In the genomic region with DNA sequence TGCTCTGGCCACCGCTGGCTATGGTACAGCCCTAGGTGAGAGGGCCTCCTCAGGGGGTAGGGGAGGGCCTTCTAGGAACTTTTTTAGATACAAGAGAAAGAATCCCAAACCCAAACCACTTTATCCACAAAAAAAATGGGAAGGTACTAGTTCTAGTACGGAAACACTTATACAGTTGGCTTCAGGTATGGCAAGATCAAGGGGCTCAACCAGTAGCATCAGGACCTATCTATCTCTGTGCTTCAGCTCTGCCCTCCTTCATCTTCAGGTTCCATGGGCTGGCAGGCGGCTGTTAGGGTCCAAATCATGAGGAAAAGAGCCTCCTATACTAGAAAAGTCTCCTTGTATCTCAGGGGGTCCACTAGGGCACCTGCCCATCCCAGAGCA, we compare ENCODE assay signal across 1 cellular context.
TF ChIP-seq lines count a peak whose summit lies in the region.

No MANE protein-coding gene starts in this region.

TF ChIP-seq in HepG2, 621 proteins besides CTCF, POLR2A, EP300 and RAD21:
- TF ChIP-seq MEIS1 (CRISPR knock-in tag; IDR thresholded peaks at IDR 0.05; ENCODE audit: borderline replicate concordance), result no peak
- TF ChIP-seq SMARCC2 (IDR thresholded peaks at IDR 0.05), result no peak
- TF ChIP-seq ZFP62 (CRISPR knock-in tag; IDR thresholded peaks at IDR 0.05), result no peak
- TF ChIP-seq, protein P1, sequence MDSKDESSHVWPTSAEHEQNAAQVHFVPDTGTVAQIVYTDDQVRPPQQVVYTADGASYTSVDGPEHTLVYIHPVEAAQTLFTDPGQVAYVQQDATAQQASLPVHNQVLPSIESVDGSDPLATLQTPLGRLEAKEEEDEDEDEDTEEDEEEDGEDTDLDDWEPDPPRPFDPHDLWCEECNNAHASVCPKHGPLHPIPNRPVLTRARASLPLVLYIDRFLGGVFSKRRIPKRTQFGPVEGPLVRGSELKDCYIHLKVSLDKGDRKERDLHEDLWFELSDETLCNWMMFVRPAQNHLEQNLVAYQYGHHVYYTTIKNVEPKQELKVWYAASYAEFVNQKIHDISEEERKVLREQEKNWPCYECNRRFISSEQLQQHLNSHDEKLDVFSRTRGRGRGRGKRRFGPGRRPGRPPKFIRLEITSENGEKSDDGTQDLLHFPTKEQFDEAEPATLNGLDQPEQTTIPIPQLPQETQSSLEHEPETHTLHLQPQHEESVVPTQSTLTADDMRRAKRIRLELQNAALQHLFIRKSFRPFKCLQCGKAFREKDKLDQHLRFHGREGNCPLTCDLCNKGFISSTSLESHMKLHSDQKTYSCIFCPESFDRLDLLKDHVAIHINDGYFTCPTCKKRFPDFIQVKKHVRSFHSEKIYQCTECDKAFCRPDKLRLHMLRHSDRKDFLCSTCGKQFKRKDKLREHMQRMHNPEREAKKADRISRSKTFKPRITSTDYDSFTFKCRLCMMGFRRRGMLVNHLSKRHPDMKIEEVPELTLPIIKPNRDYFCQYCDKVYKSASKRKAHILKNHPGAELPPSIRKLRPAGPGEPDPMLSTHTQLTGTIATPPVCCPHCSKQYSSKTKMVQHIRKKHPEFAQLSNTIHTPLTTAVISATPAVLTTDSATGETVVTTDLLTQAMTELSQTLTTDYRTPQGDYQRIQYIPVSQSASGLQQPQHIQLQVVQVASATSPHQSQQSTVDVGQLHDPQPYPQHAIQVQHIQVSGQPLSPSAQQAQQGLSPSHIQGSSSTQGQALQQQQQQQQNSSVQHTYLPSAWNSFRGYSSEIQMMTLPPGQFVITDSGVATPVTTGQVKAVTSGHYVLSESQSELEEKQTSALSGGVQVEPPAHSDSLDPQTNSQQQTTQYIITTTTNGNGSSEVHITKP (CRISPR knock-in tag; IDR thresholded peaks at IDR 0.05; ENCODE audit: low read depth), result no peak
- TF ChIP-seq GATAD2A (CRISPR knock-in tag; IDR thresholded peaks at IDR 0.05), result no peak
- TF ChIP-seq, protein P2, sequence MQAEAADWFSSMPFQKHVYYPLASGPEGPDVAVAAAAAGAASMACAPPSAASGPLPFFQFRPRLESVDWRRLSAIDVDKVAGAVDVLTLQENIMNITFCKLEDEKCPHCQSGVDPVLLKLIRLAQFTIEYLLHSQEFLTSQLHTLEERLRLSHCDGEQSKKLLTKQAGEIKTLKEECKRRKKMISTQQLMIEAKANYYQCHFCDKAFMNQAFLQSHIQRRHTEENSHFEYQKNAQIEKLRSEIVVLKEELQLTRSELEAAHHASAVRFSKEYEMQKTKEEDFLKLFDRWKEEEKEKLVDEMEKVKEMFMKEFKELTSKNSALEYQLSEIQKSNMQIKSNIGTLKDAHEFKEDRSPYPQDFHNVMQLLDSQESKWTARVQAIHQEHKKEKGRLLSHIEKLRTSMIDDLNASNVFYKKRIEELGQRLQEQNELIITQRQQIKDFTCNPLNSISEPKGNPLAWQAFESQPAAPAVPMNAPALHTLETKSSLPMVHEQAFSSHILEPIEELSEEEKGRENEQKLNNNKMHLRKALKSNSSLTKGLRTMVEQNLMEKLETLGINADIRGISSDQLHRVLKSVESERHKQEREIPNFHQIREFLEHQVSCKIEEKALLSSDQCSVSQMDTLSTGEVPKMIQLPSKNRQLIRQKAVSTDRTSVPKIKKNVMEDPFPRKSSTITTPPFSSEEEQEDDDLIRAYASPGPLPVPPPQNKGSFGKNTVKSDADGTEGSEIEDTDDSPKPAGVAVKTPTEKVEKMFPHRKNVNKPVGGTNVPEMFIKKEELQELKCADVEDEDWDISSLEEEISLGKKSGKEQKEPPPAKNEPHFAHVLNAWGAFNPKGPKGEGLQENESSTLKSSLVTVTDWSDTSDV (CRISPR knock-in tag; IDR thresholded peaks at IDR 0.05), result no peak
- no peak for TF ChIP-seq ATF7 (IDR thresholded peaks at IDR 0.05)
- no peak for TF ChIP-seq ATF7 (CRISPR knock-in tag; IDR thresholded peaks at IDR 0.05)
- TF ChIP-seq ZFP82 (CRISPR knock-in tag; IDR thresholded peaks at IDR 0.05; ENCODE audit: borderline replicate concordance), result no peak
- no peak for TF ChIP-seq PPARG (CRISPR knock-in tag; conservative IDR thresholded peaks at IDR 0.05)
- peak; percentile 98 for TF ChIP-seq ZNF329 (CRISPR knock-in tag; IDR thresholded peaks at IDR 0.05; ENCODE audit: low read depth)
- TF ChIP-seq, protein P3, sequence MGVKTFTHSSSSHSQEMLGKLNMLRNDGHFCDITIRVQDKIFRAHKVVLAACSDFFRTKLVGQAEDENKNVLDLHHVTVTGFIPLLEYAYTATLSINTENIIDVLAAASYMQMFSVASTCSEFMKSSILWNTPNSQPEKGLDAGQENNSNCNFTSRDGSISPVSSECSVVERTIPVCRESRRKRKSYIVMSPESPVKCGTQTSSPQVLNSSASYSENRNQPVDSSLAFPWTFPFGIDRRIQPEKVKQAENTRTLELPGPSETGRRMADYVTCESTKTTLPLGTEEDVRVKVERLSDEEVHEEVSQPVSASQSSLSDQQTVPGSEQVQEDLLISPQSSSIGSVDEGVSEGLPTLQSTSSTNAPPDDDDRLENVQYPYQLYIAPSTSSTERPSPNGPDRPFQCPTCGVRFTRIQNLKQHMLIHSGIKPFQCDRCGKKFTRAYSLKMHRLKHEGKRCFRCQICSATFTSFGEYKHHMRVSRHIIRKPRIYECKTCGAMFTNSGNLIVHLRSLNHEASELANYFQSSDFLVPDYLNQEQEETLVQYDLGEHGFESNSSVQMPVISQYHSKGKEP (CRISPR knock-in tag; IDR thresholded peaks at IDR 0.05), result no peak
- TF ChIP-seq, protein P4, sequence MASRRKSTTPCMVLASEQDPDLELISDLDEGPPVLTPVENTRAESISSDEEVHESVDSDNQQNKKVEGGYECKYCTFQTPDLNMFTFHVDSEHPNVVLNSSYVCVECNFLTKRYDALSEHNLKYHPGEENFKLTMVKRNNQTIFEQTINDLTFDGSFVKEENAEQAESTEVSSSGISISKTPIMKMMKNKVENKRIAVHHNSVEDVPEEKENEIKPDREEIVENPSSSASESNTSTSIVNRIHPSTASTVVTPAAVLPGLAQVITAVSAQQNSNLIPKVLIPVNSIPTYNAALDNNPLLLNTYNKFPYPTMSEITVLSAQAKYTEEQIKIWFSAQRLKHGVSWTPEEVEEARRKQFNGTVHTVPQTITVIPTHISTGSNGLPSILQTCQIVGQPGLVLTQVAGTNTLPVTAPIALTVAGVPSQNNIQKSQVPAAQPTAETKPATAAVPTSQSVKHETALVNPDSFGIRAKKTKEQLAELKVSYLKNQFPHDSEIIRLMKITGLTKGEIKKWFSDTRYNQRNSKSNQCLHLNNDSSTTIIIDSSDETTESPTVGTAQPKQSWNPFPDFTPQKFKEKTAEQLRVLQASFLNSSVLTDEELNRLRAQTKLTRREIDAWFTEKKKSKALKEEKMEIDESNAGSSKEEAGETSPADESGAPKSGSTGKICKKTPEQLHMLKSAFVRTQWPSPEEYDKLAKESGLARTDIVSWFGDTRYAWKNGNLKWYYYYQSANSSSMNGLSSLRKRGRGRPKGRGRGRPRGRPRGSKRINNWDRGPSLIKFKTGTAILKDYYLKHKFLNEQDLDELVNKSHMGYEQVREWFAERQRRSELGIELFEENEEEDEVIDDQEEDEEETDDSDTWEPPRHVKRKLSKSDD (CRISPR knock-in tag; IDR thresholded peaks at IDR 0.05; ENCODE audit: low read depth), result no peak
- TF ChIP-seq, protein P5, sequence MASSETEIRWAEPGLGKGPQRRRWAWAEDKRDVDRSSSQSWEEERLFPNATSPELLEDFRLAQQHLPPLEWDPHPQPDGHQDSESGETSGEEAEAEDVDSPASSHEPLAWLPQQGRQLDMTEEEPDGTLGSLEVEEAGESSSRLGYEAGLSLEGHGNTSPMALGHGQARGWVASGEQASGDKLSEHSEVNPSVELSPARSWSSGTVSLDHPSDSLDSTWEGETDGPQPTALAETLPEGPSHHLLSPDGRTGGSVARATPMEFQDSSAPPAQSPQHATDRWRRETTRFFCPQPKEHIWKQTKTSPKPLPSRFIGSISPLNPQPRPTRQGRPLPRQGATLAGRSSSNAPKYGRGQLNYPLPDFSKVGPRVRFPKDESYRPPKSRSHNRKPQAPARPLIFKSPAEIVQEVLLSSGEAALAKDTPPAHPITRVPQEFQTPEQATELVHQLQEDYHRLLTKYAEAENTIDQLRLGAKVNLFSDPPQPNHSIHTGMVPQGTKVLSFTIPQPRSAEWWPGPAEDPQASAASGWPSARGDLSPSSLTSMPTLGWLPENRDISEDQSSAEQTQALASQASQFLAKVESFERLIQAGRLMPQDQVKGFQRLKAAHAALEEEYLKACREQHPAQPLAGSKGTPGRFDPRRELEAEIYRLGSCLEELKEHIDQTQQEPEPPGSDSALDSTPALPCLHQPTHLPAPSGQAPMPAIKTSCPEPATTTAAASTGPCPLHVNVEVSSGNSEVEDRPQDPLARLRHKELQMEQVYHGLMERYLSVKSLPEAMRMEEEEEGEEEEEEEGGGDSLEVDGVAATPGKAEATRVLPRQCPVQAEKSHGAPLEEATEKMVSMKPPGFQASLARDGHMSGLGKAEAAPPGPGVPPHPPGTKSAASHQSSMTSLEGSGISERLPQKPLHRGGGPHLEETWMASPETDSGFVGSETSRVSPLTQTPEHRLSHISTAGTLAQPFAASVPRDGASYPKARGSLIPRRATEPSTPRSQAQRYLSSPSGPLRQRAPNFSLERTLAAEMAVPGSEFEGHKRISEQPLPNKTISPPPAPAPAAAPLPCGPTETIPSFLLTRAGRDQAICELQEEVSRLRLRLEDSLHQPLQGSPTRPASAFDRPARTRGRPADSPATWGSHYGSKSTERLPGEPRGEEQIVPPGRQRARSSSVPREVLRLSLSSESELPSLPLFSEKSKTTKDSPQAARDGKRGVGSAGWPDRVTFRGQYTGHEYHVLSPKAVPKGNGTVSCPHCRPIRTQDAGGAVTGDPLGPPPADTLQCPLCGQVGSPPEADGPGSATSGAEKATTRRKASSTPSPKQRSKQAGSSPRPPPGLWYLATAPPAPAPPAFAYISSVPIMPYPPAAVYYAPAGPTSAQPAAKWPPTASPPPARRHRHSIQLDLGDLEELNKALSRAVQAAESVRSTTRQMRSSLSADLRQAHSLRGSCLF (CRISPR knock-in tag; IDR thresholded peaks at IDR 0.05; ENCODE audit: borderline replicate concordance), result no peak
- TF ChIP-seq HOXA3 (CRISPR knock-in tag; IDR thresholded peaks at IDR 0.05), result no peak
- TF ChIP-seq KDM2A (CRISPR knock-in tag; IDR thresholded peaks at IDR 0.05; ENCODE audit: borderline replicate concordance, low read depth), result no peak
- peak; percentile 14; the same call in 1 of the 2 replicates for TF ChIP-seq ZNF225 (CRISPR knock-in tag; IDR thresholded peaks at IDR 0.05)
- 0 out of 2 replicates have a peak, but pooled peaks have one; percentile 21 for TF ChIP-seq ZFY (CRISPR knock-in tag; IDR thresholded peaks at IDR 0.05)
- no peak for TF ChIP-seq ZNF598 (CRISPR knock-in tag; IDR thresholded peaks at IDR 0.05; ENCODE audit: borderline replicate concordance)
- TF ChIP-seq SALL2 (CRISPR knock-in tag; IDR thresholded peaks at IDR 0.05), result no peak
